In genomic region chr2:219430633-219431615, GRCh38 we compare ENCODE assay signal across 8 cellular contexts. TPM values are rescaled to one million over a fixed set of nuclear protein-coding genes. Genes with fewer than 3 reads are reported as not detected.
DNase-seq lines count a peak whose midpoint lies in the region; ATAC-seq and TF ChIP-seq lines count a peak whose summit lies in the region.

No MANE protein-coding gene starts in this region.

- WGBS in endodermal cell (ENCODE audit: insufficient coverage in 1 of 2, insufficient read length in 1 of 2), 2 experiments = 74 to 75% methylated on average over 4 to 9 of the region's 9 CpGs

- ATAC-seq in GM21515 (IDR thresholded peaks at IDR 0.05; ENCODE audit: unreplicated experiment) = no peak

- H3K4me3 ChIP-seq in GM06990 (replicated peaks; ENCODE audit: low read depth, low read length) = no peak overlapping the region
- H3K4me3 ChIP-seq in endodermal cell (ENCODE audit: low read length) = no peak overlapping the region

- H3K27ac Mint-ChIP-seq in endodermal cell = no peak overlapping the region
- H3K27ac Mint-ChIP-seq in progenitor cell of endocrine pancreas = no peak overlapping the region
- H3K27ac Mint-ChIP-seq in nephron progenitor cell = no peak overlapping the region

- H3K36me3 Mint-ChIP-seq in endodermal cell (ENCODE audit: low read depth) = no peaks in the 10 kb centered on the region
- H3K36me3 Mint-ChIP-seq in progenitor cell of endocrine pancreas (ENCODE audit: insufficient read depth) = no peaks in the 10 kb centered on the region
- H3K36me3 Mint-ChIP-seq in nephron progenitor cell (ENCODE audit: low read depth) = no peaks in the 10 kb centered on the region

- no peaks in the 10 kb centered on the region for H3K9me3 Mint-ChIP-seq in endodermal cell
- H3K9me3 Mint-ChIP-seq in progenitor cell of endocrine pancreas (ENCODE audit: low read depth) = no peaks in the 10 kb centered on the region
- no peaks in the 10 kb centered on the region for H3K9me3 Mint-ChIP-seq in nephron progenitor cell

- H3K4me1 Mint-ChIP-seq in endodermal cell (peaks cover 12% of the 10 kb centered on the region), progenitor cell of endocrine pancreas (ENCODE audit: low read depth) (no peaks in the 10 kb centered on the region), nephron progenitor cell (peaks cover 26% of the 10 kb centered on the region)

- no peak overlapping the region for H3K9ac ChIP-seq in endodermal cell (ENCODE audit: extremely low read depth, low read length, poor library complexity, severe bottlenecking)

- no peaks in the 10 kb centered on the region for H3K9me3 ChIP-seq in endodermal cell (ENCODE audit: control insufficient read depth, low read length)

- TF ChIP-seq CTCF in GM06990 (IDR thresholded peaks at IDR 0.05; ENCODE audit: insufficient read depth, low read length, poor library complexity, severe bottlenecking) (peak; percentile 18), endodermal cell (conservative IDR thresholded peaks at IDR 0.05) (peak; percentile 41), progenitor cell of endocrine pancreas (IDR thresholded peaks at IDR 0.05; ENCODE audit: unreplicated experiment) (peak; percentile 11), nephron progenitor cell (IDR thresholded peaks at IDR 0.05) (no peak)

- peaks cover 34% of the 10 kb centered on the region for H3K27me3 Mint-ChIP-seq in endodermal cell (ENCODE audit: insufficient read depth)
- peaks cover 59% of the 10 kb centered on the region for H3K27me3 Mint-ChIP-seq in progenitor cell of endocrine pancreas
- peaks cover 27% of the 10 kb centered on the region for H3K27me3 Mint-ChIP-seq in nephron progenitor cell (ENCODE audit: low read depth, poor library complexity)

- H3K36me3 ChIP-seq in GM06990 (ENCODE audit: control insufficient read depth, insufficient read depth, low read length) (no peaks in the 10 kb centered on the region), endodermal cell (ENCODE audit: control insufficient read depth, insufficient read depth, low read length) (no peaks in the 10 kb centered on the region)

- DNase-seq in GM06990 (ENCODE audit: extremely low read depth, insufficient read length) (no peak), NCI-H460 (ENCODE audit: extremely low read depth, low read depth) (peak; percentile 19), endodermal cell (peak; percentile 71), progenitor cell of endocrine pancreas (ENCODE audit: low spot score, unreplicated experiment) (no peak), nephron progenitor cell (no peak), NCI-H2107 (lab: John Stamatoyannopoulos, UW) (no peak)
- DNase-seq in stimulated activated CD4-positive, alpha-beta T cell treated with anti-CD3 and anti-CD28 coated beads, Interleukin-12 subunit alpha, Interleukin-12 subunit beta, amount 100 ng/mL, for 4 hours = no peak

- H3K27me3 ChIP-seq in GM06990 (replicated peaks; ENCODE audit: control insufficient read depth, insufficient read depth, low read length) (no peaks in the 10 kb centered on the region; the same call in 1 of the 2 replicates), endodermal cell (ENCODE audit: control insufficient read depth, insufficient read depth, low read length, poor library complexity, severe bottlenecking) (peaks cover 24% of the 10 kb centered on the region)

- H3K27ac ChIP-seq in endodermal cell (ENCODE audit: low read depth, low read length) = no peak overlapping the region

- peaks cover 11% of the 10 kb centered on the region for H3K4me1 ChIP-seq in endodermal cell (ENCODE audit: control insufficient read depth, insufficient read depth, low read length)

- H3K4me3 Mint-ChIP-seq in endodermal cell (no peak overlapping the region), progenitor cell of endocrine pancreas (ENCODE audit: low read depth) (no peak overlapping the region), nephron progenitor cell (no peak overlapping the region)

RNA-seq across cellular contexts. Expression of gene SPEG, which starts 3.7 kb away (rescaled TPM):
- 0.29 and 0.99 TPM in 2 replicates for total RNA-seq in NCI-H460 (2014; rRNA removed; shearing (Covaris generic))
- 1.4 and 7.4 TPM in 2 replicates for polyA plus RNA-seq in NCI-H460 (2014; cell fraction: nucleus; rRNA removed)
- total RNA-seq in endodermal cell = 10 to 100 TPM; 23.1 to 29.8 TPM
- 42.6 TPM for polyA plus RNA-seq in endodermal cell (2013, experiment 1 of 2)
- polyA plus RNA-seq in endodermal cell (2013, experiment 2 of 2) = 38.8 TPM
- total RNA-seq in progenitor cell of endocrine pancreas = 15.1 and 15.5 TPM in 2 replicates

RNA-seq across cellular contexts. Expression of gene DES, which starts 12.7 kb away (rescaled TPM):
- total RNA-seq in NCI-H460 (2014; rRNA removed; shearing (Covaris generic)) = 0.38 and 0.50 TPM in 2 replicates
- 1.2 and 2.0 TPM in 2 replicates for polyA plus RNA-seq in NCI-H460 (2014; cell fraction: nucleus; rRNA removed)
- 1 to 10 TPM; 1.1 to 3.5 TPM for total RNA-seq in endodermal cell
- polyA plus RNA-seq in endodermal cell (2013, experiment 1 of 2) = 0.96 TPM
- 0.99 TPM for polyA plus RNA-seq in endodermal cell (2013, experiment 2 of 2)
- not detected in 2 replicates for total RNA-seq in progenitor cell of endocrine pancreas

RNA-seq across cellular contexts. Expression of gene DNPEP, which starts 43.2 kb away (rescaled TPM):
- total RNA-seq in NCI-H460 (2014; rRNA removed; shearing (Covaris generic)) = 50.8 and 55.2 TPM in 2 replicates
- 119 and 121 TPM in 2 replicates for polyA plus RNA-seq in NCI-H460 (2014; cell fraction: nucleus; rRNA removed)
- total RNA-seq in endodermal cell (10 to 100 TPM; 54.6 to 76.1 TPM), progenitor cell of endocrine pancreas (36.0 and 47.0 TPM in 2 replicates)
- polyA plus RNA-seq in endodermal cell (2013, experiment 1 of 2) = 48.9 TPM
- polyA plus RNA-seq in endodermal cell (2013, experiment 2 of 2) = 41.6 TPM

Comparison
In these comparisons a context has a peak if more than half of its experiments do, and no peak if none do; other contexts are left out.
1. DNase-seq: peak in NCI-H460 (single experiment) and endodermal cell (single experiment); none in GM06990 (single experiment), progenitor cell of endocrine pancreas (single experiment), stimulated activated CD4-positive, alpha-beta T cell treated with anti-CD3 and anti-CD28 coated beads, Interleukin-12 subunit alpha, Interleukin-12 subunit beta, amount 100 ng/mL, for 4 hours (single experiment), nephron progenitor cell (single experiment) and NCI-H2107 (single experiment).